ENCODE assay signal across 2 cellular contexts in the genomic region with DNA sequence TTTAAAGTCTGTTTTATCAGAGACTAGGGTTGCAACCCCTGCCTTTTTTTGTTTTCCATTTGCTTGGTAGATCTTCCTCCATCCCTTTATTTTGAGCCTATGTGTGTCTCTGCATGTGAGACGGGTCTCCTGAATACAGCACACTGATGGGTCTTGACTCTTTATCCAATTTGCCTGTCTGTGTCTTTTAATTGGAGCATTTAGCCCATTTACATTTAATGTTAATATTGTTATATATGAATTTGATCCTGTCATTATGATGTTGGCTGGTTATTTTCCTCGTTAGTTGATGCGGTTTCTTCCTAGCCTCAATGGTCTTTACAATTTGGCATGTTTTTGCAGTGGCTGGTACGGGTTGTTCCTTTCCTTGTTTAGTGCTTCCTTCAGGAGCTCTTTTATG. TPM values are rescaled to one million over a fixed set of nuclear protein-coding genes. Genes with fewer than 3 reads are reported as not detected.
"Had no signal": no experiment of that assay in that cellular context is flagged by ENCODE, and none has a peak within 500 bp of the region (broad histone marks: within the 10 kb centered on the region; RNA-seq: fewer than 3 reads in every experiment).

No MANE protein-coding gene starts in this region.

RNA-seq across cellular contexts. Expression of gene SPON1, which starts 25.4 kb away (rescaled TPM):
- total RNA-seq: LHCN-M2, MCF 10A had no signal
